16 cellular contexts compared by ENCODE assay signal in the genomic region with DNA sequence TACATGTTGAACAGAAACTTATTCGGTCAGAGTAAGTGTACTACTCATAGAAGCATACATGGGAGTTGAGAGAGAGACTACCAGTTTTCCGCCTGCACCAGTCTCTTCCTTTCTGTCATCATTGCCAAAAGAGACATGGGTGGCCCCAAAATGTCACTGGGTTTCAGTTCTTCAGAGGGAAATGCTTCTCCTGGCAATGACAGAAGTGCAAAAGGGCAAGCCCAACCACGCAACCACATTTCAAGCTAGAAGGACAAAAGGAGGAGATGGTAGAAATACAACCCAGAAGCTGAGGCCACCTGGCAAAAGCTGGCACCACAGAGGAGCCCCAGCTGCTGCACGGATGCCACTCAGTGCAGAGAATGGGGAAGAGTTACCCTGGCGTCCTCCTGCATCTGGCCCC.
A peak's percentile ranks its signal among the peaks of the same experiment; 100 is the strongest.
DNase-seq lines count a peak whose midpoint lies in the region; TF ChIP-seq lines count a peak whose summit lies in the region.
"Had no signal": no experiment of that assay in that cellular context is flagged by ENCODE, and none has a peak within 500 bp of the region (broad histone marks: within the 10 kb centered on the region; RNA-seq: fewer than 3 reads in every experiment).

No MANE protein-coding gene starts in this region.

- H3K4me1 ChIP-seq in prostate gland (replicated peaks) (no peaks in the 10 kb centered on the region), spleen (peaks cover 0 to 18% (median 4%) of the 10 kb centered on the region in 6 donors), SJCRH30 (peaks cover 6% of the 10 kb centered on the region; the same call in 1 of the 2 replicates)
- H3K4me1 ChIP-seq: upper lobe of right lung had no signal

- peaks cover 2% of the 10 kb centered on the region for H3K36me3 Mint-ChIP-seq in activated naive CD8-positive, alpha-beta T cell
- H3K36me3 Mint-ChIP-seq: CD8-positive, alpha-beta memory T cell had no signal

- WGBS in prostate gland, result 85% methylated on average over 5 of the region's 5 CpGs
- 50 to 71% (median 59%) methylated on average over 4 to 5 of the region's 5 CpGs for WGBS in spleen, 5 donors

- no peak for TF ChIP-seq POLR2A in prostate gland (IDR thresholded peaks at IDR 0.05)
- TF ChIP-seq POLR2A in spleen (IDR thresholded peaks at IDR 0.05), result no peak

- H3K4me3 ChIP-seq in prostate gland (no peak overlapping the region), spleen (no peak overlapping the region), SJCRH30 (no peak overlapping the region)
- H3K4me3 ChIP-seq: cardiac muscle cell, upper lobe of right lung had no signal

- H3K27ac Mint-ChIP-seq in activated naive CD8-positive, alpha-beta T cell, result peak overlapping the region; percentile 54
- H3K27ac Mint-ChIP-seq: endodermal cell, WTC11 had no signal

- H3K27me3 ChIP-seq in prostate gland (replicated peaks; ENCODE audit: insufficient read depth), result no peaks in the 10 kb centered on the region
- H3K27me3 ChIP-seq in spleen (replicated peaks in 1 of 7), result no peaks in the 10 kb centered on the region
- no peaks in the 10 kb centered on the region for H3K27me3 ChIP-seq in SJCRH30
- H3K27me3 ChIP-seq: cardiac muscle cell, upper lobe of right lung had no signal

- H3K36me3 ChIP-seq in prostate gland (no peaks in the 10 kb centered on the region), spleen (no peaks in the 10 kb centered on the region), SJCRH30 (no peaks in the 10 kb centered on the region)
- H3K36me3 ChIP-seq: cardiac muscle cell, upper lobe of right lung had no signal

- no peaks in the 10 kb centered on the region for H3K9me3 Mint-ChIP-seq in activated naive CD8-positive, alpha-beta T cell (ENCODE audit: low read depth)
- H3K9me3 Mint-ChIP-seq: CD8-positive, alpha-beta memory T cell had no signal

- no peaks in the 10 kb centered on the region for H3K27me3 Mint-ChIP-seq in activated naive CD8-positive, alpha-beta T cell

- H3K27ac ChIP-seq in prostate gland (no peak overlapping the region), spleen (no peak overlapping the region), SJCRH30 (no peak overlapping the region)
- H3K27ac ChIP-seq: cardiac muscle cell, upper lobe of right lung had no signal

- TF ChIP-seq CTCF in prostate gland (IDR thresholded peaks at IDR 0.05), result no peak
- TF ChIP-seq CTCF in spleen (IDR thresholded peaks at IDR 0.05 in 8 of 11, conservative IDR thresholded peaks at IDR 0.05 in 3 of 11), result no peak

- H3K4me3 Mint-ChIP-seq in activated naive CD8-positive, alpha-beta T cell, result no peak overlapping the region
- H3K4me3 Mint-ChIP-seq: CD8-positive, alpha-beta memory T cell; endodermal cell; WTC11 had no signal

- peak; percentile 58 for DNase-seq in CD1c-positive myeloid dendritic cell (ENCODE audit: extremely low spot score)
- peak; percentile 10 for DNase-seq in GDM1 (lab: John Stamatoyannopoulos, UW)
- peak; percentile 77 for DNase-seq in RPMI8226
- DNase-seq in prostate gland (ENCODE audit: low spot score), result no peak
- no peak for DNase-seq in glomerular visceral epithelial cell (ENCODE audit: extremely low spot score)
- no peak for DNase-seq in spleen
- no peak for DNase-seq in SJCRH30
- DNase-seq: CD8-positive, alpha-beta memory T cell; endodermal cell; NCI-H1105 treated with DMSO at 0.1 percent for 48 hours; NCI-H226; OCI-M1; upper lobe of right lung had no signal

- H3K9me3 ChIP-seq in prostate gland (no peaks in the 10 kb centered on the region), spleen (peaks cover 0 to 8% (median 0%) of the 10 kb centered on the region in 8 donors), SJCRH30 (replicated peaks) (no peaks in the 10 kb centered on the region)
- H3K9me3 ChIP-seq: upper lobe of right lung had no signal

- intact Hi-C loops in prostate gland (cut with DNase I) (no loop called here), spleen (cut with DNase I; ENCODE audit: low total_unique reads) (no loop called here)

- peaks cover 28% of the 10 kb centered on the region for H3K4me1 Mint-ChIP-seq in activated naive CD8-positive, alpha-beta T cell (ENCODE audit: low read depth)

Comparison
In these comparisons a context has a peak if more than half of its experiments do, and no peak if none do; other contexts are left out.
1. DNase-seq: peak in CD1c-positive myeloid dendritic cell (single experiment), GDM1 (single experiment) and RPMI8226 (single experiment); none in prostate gland (single experiment), glomerular visceral epithelial cell (single experiment), spleen (single experiment) and SJCRH30 (0 of 2).